ENCODE assay signal across 1 cellular context in the genomic region with DNA sequence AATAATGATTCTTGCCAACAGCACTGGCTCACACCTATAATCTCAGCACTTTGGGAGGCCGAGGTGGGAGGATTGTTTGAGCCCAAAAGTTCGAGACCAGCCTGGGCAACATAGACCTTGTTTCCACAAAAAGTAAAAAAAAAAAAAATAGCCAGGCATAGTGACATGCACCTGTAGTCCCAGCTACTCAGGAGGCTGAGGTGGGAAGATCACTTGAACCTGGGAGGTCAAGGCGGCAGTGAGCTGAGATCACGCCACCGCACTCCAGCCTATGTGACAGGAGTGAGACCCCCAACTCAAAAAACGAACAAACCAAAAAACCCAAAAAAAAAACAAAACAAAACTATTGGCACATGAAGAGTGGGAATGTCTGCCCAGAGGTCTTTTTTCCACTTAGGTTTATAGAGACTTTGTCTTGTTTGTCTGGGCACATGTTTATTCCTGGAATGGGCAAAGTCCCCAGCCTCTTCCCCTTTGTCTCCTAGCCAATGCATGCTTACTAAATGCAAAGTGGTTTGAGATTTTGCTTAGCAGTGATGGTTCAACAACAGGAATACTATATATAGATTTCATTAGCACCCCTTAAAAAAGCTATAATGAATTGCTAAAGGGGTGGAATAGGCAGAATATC.
TF ChIP-seq lines count a peak whose summit lies in the region.

No MANE protein-coding gene starts in this region.

TF ChIP-seq in HepG2, 621 proteins besides CTCF, POLR2A, EP300 and RAD21:
- peak; percentile 22; the same call in 1 of the 3 replicates for TF ChIP-seq MXI1 (IDR thresholded peaks at IDR 0.05; ENCODE audit: borderline replicate concordance, low read depth, low read length)
- TF ChIP-seq USF2 (IDR thresholded peaks at IDR 0.05; ENCODE audit: low read depth, low read length): no peak
- TF ChIP-seq USF2 (CRISPR knock-in tag; IDR thresholded peaks at IDR 0.05; ENCODE audit: borderline replicate concordance): no peak
- 0 out of 2 replicates have a peak, but pooled peaks have one; percentile 20 for TF ChIP-seq ZNF317 (CRISPR knock-in tag; IDR thresholded peaks at IDR 0.05)
- TF ChIP-seq, protein P1, sequence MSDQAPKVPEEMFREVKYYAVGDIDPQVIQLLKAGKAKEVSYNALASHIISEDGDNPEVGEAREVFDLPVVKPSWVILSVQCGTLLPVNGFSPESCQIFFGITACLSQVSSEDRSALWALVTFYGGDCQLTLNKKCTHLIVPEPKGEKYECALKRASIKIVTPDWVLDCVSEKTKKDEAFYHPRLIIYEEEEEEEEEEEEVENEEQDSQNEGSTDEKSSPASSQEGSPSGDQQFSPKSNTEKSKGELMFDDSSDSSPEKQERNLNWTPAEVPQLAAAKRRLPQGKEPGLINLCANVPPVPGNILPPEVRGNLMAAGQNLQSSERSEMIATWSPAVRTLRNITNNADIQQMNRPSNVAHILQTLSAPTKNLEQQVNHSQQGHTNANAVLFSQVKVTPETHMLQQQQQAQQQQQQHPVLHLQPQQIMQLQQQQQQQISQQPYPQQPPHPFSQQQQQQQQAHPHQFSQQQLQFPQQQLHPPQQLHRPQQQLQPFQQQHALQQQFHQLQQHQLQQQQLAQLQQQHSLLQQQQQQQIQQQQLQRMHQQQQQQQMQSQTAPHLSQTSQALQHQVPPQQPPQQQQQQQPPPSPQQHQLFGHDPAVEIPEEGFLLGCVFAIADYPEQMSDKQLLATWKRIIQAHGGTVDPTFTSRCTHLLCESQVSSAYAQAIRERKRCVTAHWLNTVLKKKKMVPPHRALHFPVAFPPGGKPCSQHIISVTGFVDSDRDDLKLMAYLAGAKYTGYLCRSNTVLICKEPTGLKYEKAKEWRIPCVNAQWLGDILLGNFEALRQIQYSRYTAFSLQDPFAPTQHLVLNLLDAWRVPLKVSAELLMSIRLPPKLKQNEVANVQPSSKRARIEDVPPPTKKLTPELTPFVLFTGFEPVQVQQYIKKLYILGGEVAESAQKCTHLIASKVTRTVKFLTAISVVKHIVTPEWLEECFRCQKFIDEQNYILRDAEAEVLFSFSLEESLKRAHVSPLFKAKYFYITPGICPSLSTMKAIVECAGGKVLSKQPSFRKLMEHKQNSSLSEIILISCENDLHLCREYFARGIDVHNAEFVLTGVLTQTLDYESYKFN (CRISPR knock-in tag; conservative IDR thresholded peaks at IDR 0.05): peak; percentile 59
- no peak for TF ChIP-seq ZNF17 (CRISPR knock-in tag; IDR thresholded peaks at IDR 0.05)
- no peak for TF ChIP-seq MAFG (CRISPR knock-in tag; IDR thresholded peaks at IDR 0.05)
- TF ChIP-seq ZNF33A (CRISPR knock-in tag; IDR thresholded peaks at IDR 0.05; ENCODE audit: borderline replicate concordance): 0 out of 2 replicates have a peak, but pooled peaks have one; percentile 20
- TF ChIP-seq, protein P2, sequence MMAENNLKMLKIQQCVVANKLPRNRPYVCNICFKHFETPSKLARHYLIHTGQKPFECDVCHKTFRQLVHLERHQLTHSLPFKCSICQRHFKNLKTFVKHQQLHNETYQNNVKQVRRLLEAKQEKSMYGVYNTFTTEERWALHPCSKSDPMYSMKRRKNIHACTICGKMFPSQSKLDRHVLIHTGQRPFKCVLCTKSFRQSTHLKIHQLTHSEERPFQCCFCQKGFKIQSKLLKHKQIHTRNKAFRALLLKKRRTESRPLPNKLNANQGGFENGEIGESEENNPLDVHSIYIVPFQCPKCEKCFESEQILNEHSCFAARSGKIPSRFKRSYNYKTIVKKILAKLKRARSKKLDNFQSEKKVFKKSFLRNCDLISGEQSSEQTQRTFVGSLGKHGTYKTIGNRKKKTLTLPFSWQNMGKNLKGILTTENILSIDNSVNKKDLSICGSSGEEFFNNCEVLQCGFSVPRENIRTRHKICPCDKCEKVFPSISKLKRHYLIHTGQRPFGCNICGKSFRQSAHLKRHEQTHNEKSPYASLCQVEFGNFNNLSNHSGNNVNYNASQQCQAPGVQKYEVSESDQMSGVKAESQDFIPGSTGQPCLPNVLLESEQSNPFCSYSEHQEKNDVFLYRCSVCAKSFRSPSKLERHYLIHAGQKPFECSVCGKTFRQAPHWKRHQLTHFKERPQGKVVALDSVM (CRISPR knock-in tag; IDR thresholded peaks at IDR 0.05): peak; percentile 50; the same call in 1 of the 2 replicates
- TF ChIP-seq ZBTB3 (CRISPR knock-in tag; IDR thresholded peaks at IDR 0.05; ENCODE audit: borderline replicate concordance, low read depth): no peak
- 0 out of 2 replicates have a peak, but pooled peaks have one; percentile 15 for TF ChIP-seq LCORL (IDR thresholded peaks at IDR 0.05)
- TF ChIP-seq LCORL (CRISPR knock-in tag; IDR thresholded peaks at IDR 0.05): no peak
- TF ChIP-seq MZF1 (CRISPR knock-in tag; IDR thresholded peaks at IDR 0.05; ENCODE audit: borderline replicate concordance): no peak
- TF ChIP-seq, protein P3, sequence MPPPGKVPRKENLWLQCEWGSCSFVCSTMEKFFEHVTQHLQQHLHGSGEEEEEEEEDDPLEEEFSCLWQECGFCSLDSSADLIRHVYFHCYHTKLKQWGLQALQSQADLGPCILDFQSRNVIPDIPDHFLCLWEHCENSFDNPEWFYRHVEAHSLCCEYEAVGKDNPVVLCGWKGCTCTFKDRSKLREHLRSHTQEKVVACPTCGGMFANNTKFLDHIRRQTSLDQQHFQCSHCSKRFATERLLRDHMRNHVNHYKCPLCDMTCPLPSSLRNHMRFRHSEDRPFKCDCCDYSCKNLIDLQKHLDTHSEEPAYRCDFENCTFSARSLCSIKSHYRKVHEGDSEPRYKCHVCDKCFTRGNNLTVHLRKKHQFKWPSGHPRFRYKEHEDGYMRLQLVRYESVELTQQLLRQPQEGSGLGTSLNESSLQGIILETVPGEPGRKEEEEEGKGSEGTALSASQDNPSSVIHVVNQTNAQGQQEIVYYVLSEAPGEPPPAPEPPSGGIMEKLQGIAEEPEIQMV (CRISPR knock-in tag; IDR thresholded peaks at IDR 0.05; ENCODE audit: low read depth): no peak
- TF ChIP-seq ZFP82 (CRISPR knock-in tag; IDR thresholded peaks at IDR 0.05; ENCODE audit: borderline replicate concordance): 0 out of 2 replicates have a peak, but pooled peaks have one; percentile 44
- no peak for TF ChIP-seq FOXP1 (IDR thresholded peaks at IDR 0.05)
- TF ChIP-seq FOXP1 (CRISPR knock-in tag; IDR thresholded peaks at IDR 0.05): peak; percentile 46; the same call in 1 of the 2 replicates
